In the genomic region with DNA sequence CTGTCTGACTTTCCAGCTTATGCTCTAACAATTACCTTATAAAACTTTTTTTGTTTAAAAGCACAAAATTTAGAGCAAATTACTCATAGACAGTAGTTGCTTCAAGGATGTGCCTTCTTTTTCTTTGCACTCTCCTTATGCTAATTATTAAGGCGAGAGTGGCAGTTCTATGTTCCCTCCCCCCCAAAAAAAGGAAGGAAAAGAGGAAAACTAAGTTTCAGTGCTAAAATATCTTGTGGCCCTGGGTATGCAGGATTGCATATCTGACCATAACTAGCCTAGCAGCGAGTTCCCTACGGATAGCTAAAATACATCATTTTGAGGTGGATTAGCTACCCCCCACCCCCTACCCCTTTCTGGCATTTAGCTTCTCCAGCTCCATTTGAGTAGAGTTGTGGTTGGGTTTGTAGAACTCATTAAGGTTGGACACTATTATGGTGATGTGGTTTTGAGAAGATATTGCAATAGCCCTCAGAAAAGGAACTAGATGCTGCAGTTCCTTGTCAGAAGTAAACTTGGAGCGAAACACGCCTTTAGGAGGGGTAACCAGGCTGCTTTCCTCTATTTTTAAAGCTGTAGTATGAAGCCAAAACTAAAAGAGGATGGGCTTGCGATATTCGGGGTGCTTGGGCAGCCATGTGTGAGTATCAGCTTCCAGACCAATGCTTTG, we compare ENCODE assay signal across 9 cellular contexts.
DNase-seq lines count a peak whose midpoint lies in the region; ATAC-seq, FAIRE-seq and TF ChIP-seq lines count a peak whose summit lies in the region.
"Had no signal": no experiment of that assay in that cellular context is flagged by ENCODE, and none has a peak within 500 bp of the region (broad histone marks: within the 10 kb centered on the region; RNA-seq: fewer than 3 reads in every experiment).

No MANE protein-coding gene starts in this region.

- no peaks in the 10 kb centered on the region for H3K27me3 Mint-ChIP-seq in activated naive CD8-positive, alpha-beta T cell treated with anti-CD3 and anti-CD28 coated beads for 36 hours

- peaks cover 64% of the 10 kb centered on the region for H3K4me1 Mint-ChIP-seq in activated naive CD8-positive, alpha-beta T cell treated with anti-CD3 and anti-CD28 coated beads for 36 hours

- H3K27me3 ChIP-seq in uterus: no peaks in the 10 kb centered on the region

- TF ChIP-seq POLR2A in uterus (IDR thresholded peaks at IDR 0.05): no peak

- no peak overlapping the region for H3K4me3 ChIP-seq in uterus

- H3K9me3 Mint-ChIP-seq in activated naive CD8-positive, alpha-beta T cell treated with anti-CD3 and anti-CD28 coated beads for 36 hours: no peaks in the 10 kb centered on the region

- FAIRE-seq in GM19239 (lab: Jason Lieb, UNC): peak; percentile 96

- H3K36me3 ChIP-seq in uterus: no peaks in the 10 kb centered on the region

- no peaks in the 10 kb centered on the region for H3K4me1 ChIP-seq in uterus

- peaks cover 40% of the 10 kb centered on the region for H3K36me3 Mint-ChIP-seq in activated naive CD8-positive, alpha-beta T cell treated with anti-CD3 and anti-CD28 coated beads for 36 hours

- H3K9me3 ChIP-seq in uterus: no peaks in the 10 kb centered on the region

- no peak overlapping the region for H3K27ac ChIP-seq in uterus

- intact Hi-C loops in uterus (cut with DNase I; ENCODE audit: low total_unique reads): no loop called here

- DNase-seq in AML-193 (lab: John Stamatoyannopoulos, UW) (peak; percentile 90 to 94), GM19239 (ENCODE audit: insufficient read length, low spot score) (no peak), NCI-H2029 treated with DMSO at 0.1 percent for 48 hours (lab: John Stamatoyannopoulos, UW) (no peak), uterus (no peak), DMS153 (lab: John Stamatoyannopoulos, UW) (no peak)
- no peak for DNase-seq in activated naive CD8-positive, alpha-beta T cell treated with anti-CD3 and anti-CD28 coated beads for 36 hours
- DNase-seq: dermis blood vessel endothelial cell had no signal

- peak overlapping the region; percentile 27 for H3K4me3 Mint-ChIP-seq in activated naive CD8-positive, alpha-beta T cell treated with anti-CD3 and anti-CD28 coated beads for 36 hours

- peak overlapping the region; percentile 83 for H3K27ac Mint-ChIP-seq in activated naive CD8-positive, alpha-beta T cell treated with anti-CD3 and anti-CD28 coated beads for 36 hours

- TF ChIP-seq CTCF in uterus (IDR thresholded peaks at IDR 0.05): no peak

- peak; percentile 57 for ATAC-seq in HG03432 (IDR thresholded peaks at IDR 0.05; ENCODE audit: unreplicated experiment)
- ATAC-seq in HG02840 (IDR thresholded peaks at IDR 0.05; ENCODE audit: low FRiP score, unreplicated experiment): no peak

Comparison
In these comparisons a context has a peak if more than half of its experiments do, and no peak if none do; other contexts are left out.
1. DNase-seq: peak in AML-193 (2 of 2); none in GM19239 (single experiment), activated naive CD8-positive, alpha-beta T cell treated with anti-CD3 and anti-CD28 coated beads for 36 hours (single experiment), NCI-H2029 treated with DMSO at 0.1 percent for 48 hours (single experiment), uterus (0 of 2) and DMS153 (single experiment).